ENCODE assay signal across 1 cellular context in genomic region chr1:160186734-160187133, GRCh38.
TF ChIP-seq lines count a peak whose summit lies in the region.

No MANE protein-coding gene starts in this region.

TF ChIP-seq in HepG2, 621 proteins besides CTCF, POLR2A, EP300 and RAD21:
- 0 out of 2 replicates have a peak, but pooled peaks have one; percentile 23 for TF ChIP-seq ZNF709 (CRISPR knock-in tag; IDR thresholded peaks at IDR 0.05)
- TF ChIP-seq TBX2 (CRISPR knock-in tag; IDR thresholded peaks at IDR 0.05; ENCODE audit: borderline replicate concordance), result no peak
- TF ChIP-seq ELF4 (CRISPR knock-in tag; IDR thresholded peaks at IDR 0.05; ENCODE audit: borderline replicate concordance), result no peak
- no peak for TF ChIP-seq PTBP1 (IDR thresholded peaks at IDR 0.05; ENCODE audit: low read depth, low read length, poor library complexity, severe bottlenecking)
- no peak for TF ChIP-seq SMAD9 (CRISPR knock-in tag; IDR thresholded peaks at IDR 0.05)
